ENCODE assay signal across 8 cellular contexts in the genomic region with DNA sequence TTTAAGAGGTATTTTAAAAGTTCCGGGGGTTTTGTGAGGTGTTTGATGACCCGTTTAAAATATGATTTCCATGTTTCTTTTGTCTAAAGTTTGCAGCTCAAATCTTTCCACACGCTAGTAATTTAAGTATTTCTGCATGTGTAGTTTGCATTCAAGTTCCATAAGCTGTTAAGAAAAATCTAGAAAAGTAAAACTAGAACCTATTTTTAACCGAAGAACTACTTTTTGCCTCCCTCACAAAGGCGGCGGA. TPM values are rescaled to one million over a fixed set of nuclear protein-coding genes. Genes with fewer than 3 reads are reported as not detected.
A peak's percentile ranks its signal among the peaks of the same experiment; 100 is the strongest.
DNase-seq lines count a peak whose midpoint lies in the region; ATAC-seq and TF ChIP-seq lines count a peak whose summit lies in the region.

No MANE protein-coding gene starts in this region.

- peak overlapping the region; percentile 27 for H2BK15ac ChIP-seq in mesendoderm (replicated peaks; ENCODE audit: low read depth)

- H3K36me3 ChIP-seq in cardiac muscle cell (peaks cover 37% of the 10 kb centered on the region), mesendoderm (ENCODE audit: control insufficient read depth, insufficient read depth, low read length) (peaks cover 4% of the 10 kb centered on the region), uterus (no peaks in the 10 kb centered on the region)

- H3K4ac ChIP-seq in mesendoderm (ENCODE audit: low read depth, low read length) = peak overlapping the region; percentile 100

- peaks cover 5% of the 10 kb centered on the region for H3K79me1 ChIP-seq in mesendoderm (ENCODE audit: low read length)

- TF ChIP-seq CTCF in cardiac muscle cell (IDR thresholded peaks at IDR 0.05; ENCODE audit: low read depth, low read length) (no peak), choroid plexus epithelial cell (conservative IDR thresholded peaks at IDR 0.05; ENCODE audit: low read depth, low read length) (no peak), uterus (IDR thresholded peaks at IDR 0.05) (no peak)

- no peak overlapping the region for H2AK5ac ChIP-seq in mesendoderm (ENCODE audit: low read length)

- no CpG with 5 or more reads among the region's 6 CpGs for WGBS in mesendoderm (ENCODE audit: extremely low coverage, insufficient coverage, low lambda C conversion rate)

- peak overlapping the region; percentile 100 for H3K27ac ChIP-seq in cardiac muscle cell
- peak overlapping the region; percentile 99 for H3K27ac ChIP-seq in mesendoderm (ENCODE audit: low read depth, low read length)
- H3K27ac ChIP-seq in uterus = peak overlapping the region; percentile 96 to 97

- DNase-seq in cardiac muscle cell (ENCODE audit: low read depth in 1 of 2, low spot score in 1 of 2) (no peak), left ventricle myocardium superior (no peak), choroid plexus epithelial cell (ENCODE audit: low read depth) (no peak), mesendoderm (no peak), uterus (no peak), retina (no peak), NCI-H2227 treated with DMSO at 0.1 percent for 48 hours (lab: John Stamatoyannopoulos, UW) (no peak), AG20443 (ENCODE audit: low spot score) (no peak)

- no peak overlapping the region for H3K23ac ChIP-seq in mesendoderm (ENCODE audit: low read length)

- H2BK120ac ChIP-seq in mesendoderm (ENCODE audit: low read depth, low read length) = peak overlapping the region; percentile 98

- peaks cover 39% of the 10 kb centered on the region for H3K79me2 ChIP-seq in mesendoderm (ENCODE audit: control insufficient read depth, insufficient read depth, low read length)

- H3K9ac ChIP-seq in mesendoderm (ENCODE audit: low read length) = peak overlapping the region; percentile 98

- TF ChIP-seq POLR2A in uterus (IDR thresholded peaks at IDR 0.05) = no peak

- H3K27me3 ChIP-seq in cardiac muscle cell (no peaks in the 10 kb centered on the region), mesendoderm (ENCODE audit: insufficient read depth, low read length, poor library complexity) (no peaks in the 10 kb centered on the region), uterus (no peaks in the 10 kb centered on the region)

- no peak overlapping the region for H4K8ac ChIP-seq in mesendoderm (ENCODE audit: low read depth, low read length)

- ATAC-seq in left ventricle myocardium superior = no peak

- H3K4me2 ChIP-seq in mesendoderm (ENCODE audit: low read length) = peak overlapping the region; percentile 99

- H3K4me1 ChIP-seq in cardiac muscle cell (ENCODE audit: low read depth) (peaks cover 26% of the 10 kb centered on the region), mesendoderm (ENCODE audit: control insufficient read depth, low read depth, low read length) (peaks cover 9% of the 10 kb centered on the region), uterus (peaks cover 11 to 20% of the 10 kb centered on the region in 2 donors)

- H3K4me3 ChIP-seq in cardiac muscle cell = peak overlapping the region; percentile 99
- peak overlapping the region; percentile 80 for H3K4me3 ChIP-seq in choroid plexus epithelial cell (ENCODE audit: low read depth, low read length)
- no peak overlapping the region for H3K4me3 ChIP-seq in mesendoderm (ENCODE audit: low read length)
- peak overlapping the region; percentile 85 to 90 for H3K4me3 ChIP-seq in uterus

- peak overlapping the region; percentile 100 for H3K18ac ChIP-seq in mesendoderm (ENCODE audit: low read length)

- H4K5ac ChIP-seq in mesendoderm (ENCODE audit: low read length) = peak overlapping the region; percentile 36

- peak overlapping the region; percentile 99 for H3K56ac ChIP-seq in mesendoderm (ENCODE audit: low read length)

- H2BK5ac ChIP-seq in mesendoderm (ENCODE audit: low read length) = peak overlapping the region; percentile 96

- H3K9me3 ChIP-seq in cardiac muscle cell (ENCODE audit: low read depth) = no peaks in the 10 kb centered on the region
- no peaks in the 10 kb centered on the region for H3K9me3 ChIP-seq in uterus

- intact Hi-C loops in left ventricle myocardium superior (cut with micrococcal nuclease) = no loop called here
- intact Hi-C loops in uterus (cut with DNase I; ENCODE audit: low total_unique reads) = loop anchor here (2.0 kb wide), 2 partner anchors 22 to 76 kb away; a partner anchor contains a TSS

RNA-seq across cellular contexts. Expression of a gene that starts 0.2 kb away (rescaled TPM):
- 3,311 and 7,439 TPM in 2 replicates for total RNA-seq in cardiac muscle cell
- 16,838 and 18,899 TPM in 2 replicates for polyA plus RNA-seq in cardiac muscle cell
- 7,191 TPM for total RNA-seq in left ventricle myocardium superior
- 112 TPM for polyA plus RNA-seq in mesendoderm (2013, experiment 1 of 2)
- polyA plus RNA-seq in mesendoderm (2013, experiment 2 of 2) = 116 TPM
- total RNA-seq in uterus = over 10,000 TPM in 3 of 4 donors, 1,000 to 10,000 TPM in 1; 6,732 to 19,335 (median 13,886) TPM

RNA-seq across cellular contexts. Expression of a gene that starts 26.2 kb away (rescaled TPM):
- total RNA-seq in cardiac muscle cell = 157 and 168 TPM in 2 replicates
- 139 and 146 TPM in 2 replicates for polyA plus RNA-seq in cardiac muscle cell
- total RNA-seq in left ventricle myocardium superior = 60.4 TPM
- 50.0 TPM for polyA plus RNA-seq in mesendoderm (2013, experiment 1 of 2)
- 51.8 TPM for polyA plus RNA-seq in mesendoderm (2013, experiment 2 of 2)
- 100 to 1,000 TPM in 1 of 4 donors, 10 to 100 TPM in 3; 28.8 to 101 (median 70.1) TPM for total RNA-seq in uterus

RNA-seq across cellular contexts. Expression of a gene that starts 59.5 kb away (rescaled TPM):
- total RNA-seq in cardiac muscle cell (61.8 and 98.3 TPM in 2 replicates), left ventricle myocardium superior (77.5 TPM), uterus (100 to 1,000 TPM; 131 to 240 (median 217) TPM)
- polyA plus RNA-seq in cardiac muscle cell = 53.7 and 60.9 TPM in 2 replicates
- polyA plus RNA-seq in mesendoderm (2013, experiment 1 of 2) = 4.6 TPM
- polyA plus RNA-seq in mesendoderm (2013, experiment 2 of 2) = 3.8 TPM
